In genomic region chr16:57313509-57313908, GRCh38 we compare ENCODE assay signal across 18 cellular contexts. TPM values are rescaled to one million over a fixed set of nuclear protein-coding genes. Genes with fewer than 3 reads are reported as not detected.
DNase-seq lines count a peak whose midpoint lies in the region; ATAC-seq, FAIRE-seq and TF ChIP-seq lines count a peak whose summit lies in the region.
"Had no signal": no experiment of that assay in that cellular context is flagged by ENCODE, and none has a peak within 500 bp of the region (broad histone marks: within the 10 kb centered on the region; RNA-seq: fewer than 3 reads in every experiment).

No MANE protein-coding gene starts in this region.

- FAIRE-seq in GM12891 (lab: Jason Lieb, UNC) (peak; percentile 91), HTR-8/SVneo (lab: Jason Lieb, UNC) (peak; percentile 72), astrocyte (lab: Jason Lieb, UNC) (peak; percentile 9)

- peaks cover 21% of the 10 kb centered on the region for H3K4me1 ChIP-seq in astrocyte (ENCODE audit: insufficient read depth, low read length)

- H3K4me1 Mint-ChIP-seq in astrocyte (ENCODE audit: low read depth, unreplicated experiment), result peaks cover 28% of the 10 kb centered on the region
- H3K4me1 Mint-ChIP-seq in naive thymus-derived CD8-positive, alpha-beta T cell, result peaks cover 7 to 19% (median 13%) of the 10 kb centered on the region in 4 donors
- H3K4me1 Mint-ChIP-seq in stimulated activated memory B cell treated with anti-CD40 and anti-IgM and Interleukin-4, amounts not matched to agents 10 μg/mL and 1 μg/mL and 100 μg/mL, for 72 hours, result peaks cover 30% of the 10 kb centered on the region

- no peak overlapping the region for H3K9ac ChIP-seq in astrocyte (ENCODE audit: low read length)
- H3K9ac ChIP-seq: GM23248 had no signal

- no peaks in the 10 kb centered on the region for H3K79me2 ChIP-seq in astrocyte (ENCODE audit: insufficient read depth, low read length)

- no peak overlapping the region for H3K4me3 Mint-ChIP-seq in astrocyte (ENCODE audit: unreplicated experiment)
- H3K4me3 Mint-ChIP-seq in naive thymus-derived CD8-positive, alpha-beta T cell, result no peak overlapping the region
- no peak overlapping the region for H3K4me3 Mint-ChIP-seq in stimulated activated memory B cell treated with anti-CD40 and anti-IgM and Interleukin-4, amounts not matched to agents 10 μg/mL and 1 μg/mL and 100 μg/mL, for 72 hours

- no peak overlapping the region for H3K27ac ChIP-seq in astrocyte (ENCODE audit: low read depth, low read length)
- H3K27ac ChIP-seq: GM23248 had no signal

- H3K27me3 ChIP-seq in astrocyte (ENCODE audit: insufficient read depth, low read length), result peaks cover 7% of the 10 kb centered on the region

- H3K9me3 ChIP-seq in astrocyte (ENCODE audit: insufficient read depth, low read depth, low read length), result no peaks in the 10 kb centered on the region

- no peak for TF ChIP-seq CTCF in astrocyte (IDR thresholded peaks at IDR 0.05; ENCODE audit: insufficient read depth, low read depth, low read length)

- TF ChIP-seq POLR2A in GM12891 (IDR thresholded peaks at IDR 0.05; ENCODE audit: low read depth, low read length), result no peak

- no peaks in the 10 kb centered on the region for H3K9me3 Mint-ChIP-seq in astrocyte (ENCODE audit: unreplicated experiment)
- H3K9me3 Mint-ChIP-seq in naive thymus-derived CD8-positive, alpha-beta T cell, result no peaks in the 10 kb centered on the region
- no peaks in the 10 kb centered on the region for H3K9me3 Mint-ChIP-seq in stimulated activated memory B cell treated with anti-CD40 and anti-IgM and Interleukin-4, amounts not matched to agents 10 μg/mL and 1 μg/mL and 100 μg/mL, for 72 hours

- no peak overlapping the region for H3K4me3 ChIP-seq in astrocyte (ENCODE audit: insufficient read depth, low read depth, low read length)
- H3K4me3 ChIP-seq: GM23248 had no signal

- POLR2A ChIA-PET in naive thymus-derived CD8-positive, alpha-beta T cell (lab: Charles Lee), result no interaction called here

- no peaks in the 10 kb centered on the region for H3K27me3 Mint-ChIP-seq in astrocyte (ENCODE audit: low read depth, unreplicated experiment)
- peaks cover 0 to 5% (median 0%) of the 10 kb centered on the region in 5 donors for H3K27me3 Mint-ChIP-seq in naive thymus-derived CD8-positive, alpha-beta T cell
- no peaks in the 10 kb centered on the region for H3K27me3 Mint-ChIP-seq in stimulated activated memory B cell treated with anti-CD40 and anti-IgM and Interleukin-4, amounts not matched to agents 10 μg/mL and 1 μg/mL and 100 μg/mL, for 72 hours

- no peaks in the 10 kb centered on the region for H3K36me3 Mint-ChIP-seq in astrocyte (ENCODE audit: low read depth, unreplicated experiment)
- no peaks in the 10 kb centered on the region for H3K36me3 Mint-ChIP-seq in naive thymus-derived CD8-positive, alpha-beta T cell
- no peaks in the 10 kb centered on the region for H3K36me3 Mint-ChIP-seq in stimulated activated memory B cell treated with anti-CD40 and anti-IgM and Interleukin-4, amounts not matched to agents 10 μg/mL and 1 μg/mL and 100 μg/mL, for 72 hours

- no peak overlapping the region for H2AFZ ChIP-seq in astrocyte (ENCODE audit: low read depth, low read length)
- H2AFZ ChIP-seq: GM23248 had no signal

- no peak overlapping the region for H3K27ac Mint-ChIP-seq in astrocyte (ENCODE audit: unreplicated experiment)
- H3K27ac Mint-ChIP-seq in naive thymus-derived CD8-positive, alpha-beta T cell, result peak overlapping the region in 6 of 10 donors; percentile 2 to 61 (median 33)
- no peak overlapping the region for H3K27ac Mint-ChIP-seq in stimulated activated memory B cell treated with anti-CD40 and anti-IgM and Interleukin-4, amounts not matched to agents 10 μg/mL and 1 μg/mL and 100 μg/mL, for 72 hours

- no peak for ATAC-seq in naive thymus-derived CD8-positive, alpha-beta T cell
- no peak for ATAC-seq in stimulated activated memory B cell treated with anti-CD40 and anti-IgM and Interleukin-4, amounts not matched to agents 10 μg/mL and 1 μg/mL and 100 μg/mL, for 72 hours
- ATAC-seq: HCT116 had no signal

- H3K4me2 ChIP-seq in astrocyte (ENCODE audit: low read length), result no peak overlapping the region

- no peaks in the 10 kb centered on the region for H4K20me1 ChIP-seq in astrocyte (ENCODE audit: insufficient read depth, low read length)

- H3K36me3 ChIP-seq in astrocyte (ENCODE audit: insufficient read depth, low read length), result no peaks in the 10 kb centered on the region

- DNase-seq in GM12891 (ENCODE audit: insufficient read length, low spot score) (no peak), HTR-8/SVneo (ENCODE audit: insufficient read length, low spot score) (no peak), astrocyte (ENCODE audit: low read depth) (no peak), amniotic stem cell (lab: John Stamatoyannopoulos, UW) (no peak)
- no peak for DNase-seq in naive thymus-derived CD8-positive, alpha-beta T cell
- DNase-seq in activated T-cell treated with anti-CD3 and anti-CD28 coated beads, Interleukin-2, amount 50 U/mL, for 1 hour, result no peak
- DNase-seq: GM23248, KBM-7, NCI-H1048, NCI-H2107, NCI-H226, NCI-H69 had no signal

TF ChIP-seq in GM12891, 5 proteins besides CTCF, POLR2A, EP300 and RAD21:
- TF ChIP-seq TAF1 (IDR thresholded peaks at IDR 0.05; ENCODE audit: low read depth, low read length), result no peak
- TF ChIP-seq POLR2AphosphoS5 (IDR thresholded peaks at IDR 0.05; ENCODE audit: low read depth, low read length), result no peak
- TF ChIP-seq SPI1 (IDR thresholded peaks at IDR 0.05; ENCODE audit: low read depth, low read length), result no peak
- TF ChIP-seq PAX5 (IDR thresholded peaks at IDR 0.05; ENCODE audit: insufficient read depth, low read length, severe bottlenecking), result no peak
- TF ChIP-seq POU2F2 (IDR thresholded peaks at IDR 0.05; ENCODE audit: low read depth, low read length), result no peak
TF ChIP-seq in GM12891: peak in this region for 0.

RNA-seq across cellular contexts. Expression of gene PLLP, which starts 29.0 kb away (rescaled TPM):
- polyA plus RNA-seq in GM12891 (2012; ENCODE audit: low read depth, missing spikeins), result 0.89 TPM
- 0.14 and 0.93 TPM in 2 replicates for total RNA-seq in astrocyte
- total RNA-seq in naive thymus-derived CD8-positive, alpha-beta T cell, result 1 to 10 TPM; 3.5 to 4.2 TPM
- polyA plus RNA-seq in naive thymus-derived CD8-positive, alpha-beta T cell, result 1 to 10 TPM; 4.9 to 8.8 (median 6.3) TPM
- total RNA-seq: GM23248 had no signal

RNA-seq across cellular contexts. Expression of gene CCL22, which starts 45.1 kb away (rescaled TPM):
- polyA plus RNA-seq in GM12891 (2012; ENCODE audit: low read depth, missing spikeins), result 734 TPM
- not detected in 2 replicates for total RNA-seq in astrocyte
- 1 to 10 TPM; 6.5 TPM for total RNA-seq in naive thymus-derived CD8-positive, alpha-beta T cell
- polyA plus RNA-seq in naive thymus-derived CD8-positive, alpha-beta T cell, result not detected
- total RNA-seq: GM23248, HT1080, M059J had no signal
- polyA plus RNA-seq: AG04450, BJ had no signal

RNA-seq across cellular contexts. Expression of gene CX3CL1, which starts 58.8 kb away (rescaled TPM):
- polyA plus RNA-seq in GM12891 (2012; ENCODE audit: low read depth, missing spikeins), result 0.74 TPM
- total RNA-seq in astrocyte, result 9.6 and 12.1 TPM in 2 replicates
- not detected for total RNA-seq in naive thymus-derived CD8-positive, alpha-beta T cell
- polyA plus RNA-seq in naive thymus-derived CD8-positive, alpha-beta T cell, result not detected
- total RNA-seq: GM23248 had no signal
- polyA plus RNA-seq: GM23248 had no signal

Comparison
In these comparisons a context has a peak if more than half of its experiments do, and no peak if none do; other contexts are left out.
1. H3K27ac Mint-ChIP-seq: peak in naive thymus-derived CD8-positive, alpha-beta T cell (6 of 10); none in astrocyte (single experiment) and stimulated activated memory B cell treated with anti-CD40 and anti-IgM and Interleukin-4, amounts not matched to agents 10 μg/mL and 1 μg/mL and 100 μg/mL, for 72 hours (single experiment).
2. RNA of gene CX3CL1, which starts 58.8 kb away (total RNA-seq): 9.6 to 12.1 TPM in astrocyte; not detected in naive thymus-derived CD8-positive, alpha-beta T cell; every median in the first group is over 10 times any median in the second.